In genomic region chr3:42600111-42600957, GRCh38 we compare ENCODE assay signal across 8 cellular contexts. TPM values are rescaled to one million over a fixed set of nuclear protein-coding genes. Genes with fewer than 3 reads are reported as not detected.
A peak's percentile ranks its signal among the peaks of the same experiment; 100 is the strongest.
DNase-seq lines count a peak whose midpoint lies in the region; ATAC-seq, FAIRE-seq and TF ChIP-seq lines count a peak whose summit lies in the region.

Gene NKTR (plus strand): TSS chr3:42600686. CDS start chr3:42601007, 321 bp downstream.

- FAIRE-seq in bronchial epithelial cell (lab: Jason Lieb, UNC) (peak; percentile 75), small intestine (lab: Jason Lieb, UNC) (no peak)

- no peaks in the 10 kb centered on the region for H3K27me3 ChIP-seq in bronchial epithelial cell (ENCODE audit: control insufficient read depth, insufficient read depth, low read length)
- no peaks in the 10 kb centered on the region for H3K27me3 ChIP-seq in small intestine (ENCODE audit: control insufficient read depth in 2 of 2, insufficient read depth in 2 of 2, low read length in 2 of 2)

- H3K9me3 ChIP-seq in small intestine (ENCODE audit: control insufficient read depth, low read depth): no peaks in the 10 kb centered on the region

- H3K36me3 ChIP-seq in bronchial epithelial cell (ENCODE audit: control insufficient read depth, insufficient read depth, low read length) (no peaks in the 10 kb centered on the region), small intestine (ENCODE audit: control insufficient read depth in 2 of 2, insufficient read depth in 2 of 2, low read length in 2 of 2) (peaks cover 0 to 5% of the 10 kb centered on the region in 2 donors)

- peak; percentile 90 for ATAC-seq in GM18907 (IDR thresholded peaks at IDR 0.05; ENCODE audit: unreplicated experiment)
- ATAC-seq in HG03159 (IDR thresholded peaks at IDR 0.05; ENCODE audit: unreplicated experiment): peak; percentile 88

- peak within 1 kb of the TSS; percentile 90 to 91 for H3K27ac ChIP-seq in small intestine (ENCODE audit: low read depth in 1 of 2, low read length in 1 of 2)

- peak; percentile 89 for DNase-seq in AG04449 (ENCODE audit: low read depth, low spot score)
- peak; percentile 97 for DNase-seq in NCI-H2227 treated with DMSO at 0.1 percent for 48 hours (lab: John Stamatoyannopoulos, UW)
- DNase-seq in bronchial epithelial cell (ENCODE audit: low read depth): peak; percentile 98
- peak; percentile 91 for DNase-seq in iPS-NIHi11 (ENCODE audit: low spot score)
- peak; percentile 100 for DNase-seq in small intestine

- CTCF ChIA-PET in AG04449 (lab: Yijun Ruan, JAX): interaction anchor here (1.0 to 4.0 kb wide), 6 partner anchors 9 to 144 kb away, joined by 3 to 38 read pairs (median 7); partner anchors contain the start of genes SEC22C and SS18L2

- POLR2A ChIA-PET in AG04449 (lab: Yijun Ruan, JAX): interaction anchor here (0.5 to 2.0 kb wide), 5 partner anchors 9 to 52 kb away, joined by 3 to 22 read pairs (median 6); partner anchors contain the start of genes SEC22C, SS18L2 and ZBTB47

- 0% methylated on average over 49 to 76 of the region's 76 CpGs for WGBS in small intestine, 3 donors

- H3K4me1 ChIP-seq in small intestine (ENCODE audit: control insufficient read depth in 2 of 2, insufficient read depth in 1 of 2, low read depth in 1 of 2, low read length in 1 of 2): peaks cover 0 to 3% of the 10 kb centered on the region in 2 donors

- H3K4me3 ChIP-seq in AG04449 (ENCODE audit: low read depth, low read length) (peak within 1 kb of the TSS; percentile 86), WI38 (ENCODE audit: low read depth, low read length) (peak within 1 kb of the TSS; percentile 87), bronchial epithelial cell (ENCODE audit: low read depth, low read length) (peak within 1 kb of the TSS; percentile 92), small intestine (ENCODE audit: low read depth in 1 of 2, low read length in 2 of 2) (peak within 1 kb of the TSS; percentile 77 to 85)

- TF ChIP-seq CTCF in AG04449 (IDR thresholded peaks at IDR 0.05; ENCODE audit: insufficient read depth, low read length, missing control alignments) (peak; percentile 17), WI38 (IDR thresholded peaks at IDR 0.05; ENCODE audit: low read depth, low read length) (no peak), bronchial epithelial cell (IDR thresholded peaks at IDR 0.05; ENCODE audit: insufficient read depth, low read length, severe bottlenecking) (no peak)

RNA-seq across cellular contexts. Expression of gene NKTR, which starts in this region (rescaled TPM):
- 33.4 and 36.4 TPM in 2 replicates for total RNA-seq in bronchial epithelial cell
- polyA plus RNA-seq in small intestine: 10 to 100 TPM; 11.3 to 25.0 (median 11.5) TPM

Comparison
In these comparisons a context has a peak if more than half of its experiments do, and no peak if none do; other contexts are left out.
1. Peak in every context shown above with its lines: DNase-seq, ATAC-seq, H3K4me3 ChIP-seq and H3K27ac ChIP-seq.